Comparison of ENCODE assay signal across 21 cellular contexts in genomic region chr11:19779740-19780139, GRCh38.
DNase-seq lines count a peak whose midpoint lies in the region; ATAC-seq, FAIRE-seq and TF ChIP-seq lines count a peak whose summit lies in the region.
"Had no signal": no experiment of that assay in that cellular context is flagged by ENCODE, and none has a peak within 500 bp of the region (broad histone marks: within the 10 kb centered on the region; RNA-seq: fewer than 3 reads in every experiment).

No MANE protein-coding gene starts in this region.

- intact Hi-C loops in gastrocnemius medialis (cut with DNase I; ENCODE audit: low total_unique reads) = no loop called here
- intact Hi-C loops in posterior cingulate gyrus (cut with DNase I) = no loop called here

- H3K4me1 Mint-ChIP-seq in neural progenitor cell = peaks cover 54% of the 10 kb centered on the region

- H3K36me3 Mint-ChIP-seq in neural progenitor cell = peaks cover 4% of the 10 kb centered on the region
- H3K36me3 Mint-ChIP-seq: CD8-positive, alpha-beta T cell had no signal

- H2AK5ac ChIP-seq in H1 (ENCODE audit: low read depth, low read length) (no peak overlapping the region), mesenchymal stem cell (ENCODE audit: low read length, severe bottlenecking) (no peak overlapping the region)

- no peak overlapping the region for H3K56ac ChIP-seq in H1 (replicated peaks; ENCODE audit: insufficient read length, low read depth, low read length)

- CTCF ChIA-PET in H1 (lab: Charles Lee; ENCODE audit: partially characterized antibody) = interaction anchor here (1.1 to 4.4 kb wide), 14 partner anchors 9 to 226 kb away, joined by 3 to 25 read pairs (median 6); no protein-coding TSS in a partner anchor

- DNase-seq in DMS79 (lab: John Stamatoyannopoulos, UW) (peak; percentile 89), H1 (ENCODE audit: low read depth in 1 of 2, low spot score in 2 of 2) (no peak), neural progenitor cell (ENCODE audit: low spot score) (no peak), gastrocnemius medialis (no peak), mesenchymal stem cell (no peak), kidney glomerular epithelial cell (lab: John Stamatoyannopoulos, UW) (no peak), posterior cingulate gyrus (no peak)
- DNase-seq: CD8-positive, alpha-beta T cell; GDM1; IMR-90; Karpas-422; MG63; NCI-H1092; NCI-H146; NCI-H2081; NCI-H524; Peyer's patch had no signal

- no peak overlapping the region for H2BK5ac ChIP-seq in H1 (ENCODE audit: low read depth, low read length)
- no peak overlapping the region for H2BK5ac ChIP-seq in mesenchymal stem cell (ENCODE audit: low read depth, low read length, poor library complexity, severe bottlenecking)

- H3K4me3 ChIP-seq in HUES64 (ENCODE audit: low read length) (peak overlapping the region; percentile 92), H1 (ENCODE audit: extremely low read depth in 1 of 4, insufficient read depth in 2 of 4, low read depth in 3 of 4, low read length in 4 of 4) (peak overlapping the region in 3 of 4 experiments; percentile 84 to 93 (median 88); a peak in 4 of 8 replicates), neural progenitor cell (no peak overlapping the region), gastrocnemius medialis (no peak overlapping the region), mesenchymal stem cell (ENCODE audit: insufficient read depth in 1 of 2, low read depth in 1 of 2, low read length in 2 of 2) (no peak overlapping the region)
- H3K4me3 ChIP-seq: BLaER1, MG63, Peyer's patch had no signal

- peaks cover 11% of the 10 kb centered on the region for H3K79me1 ChIP-seq in H1 (ENCODE audit: low read depth, low read length)
- H3K79me1 ChIP-seq in mesenchymal stem cell (replicated peaks; ENCODE audit: low read length, poor library complexity, severe bottlenecking) = peaks cover 18% of the 10 kb centered on the region

- H3K9me3 ChIP-seq in HUES64 (ENCODE audit: insufficient read depth, low read depth, low read length) (no peaks in the 10 kb centered on the region), H1 (ENCODE audit: insufficient read depth in 2 of 2, low read depth in 1 of 2, low read length in 1 of 2) (no peaks in the 10 kb centered on the region), neural progenitor cell (ENCODE audit: low read depth) (no peaks in the 10 kb centered on the region), gastrocnemius medialis (peaks cover 0 to 3% (median 0%) of the 10 kb centered on the region in 3 donors), mesenchymal stem cell (ENCODE audit: control insufficient read depth, low read length) (no peaks in the 10 kb centered on the region)
- H3K9me3 ChIP-seq: MG63, Peyer's patch had no signal

- no peak overlapping the region for H3K4me3 Mint-ChIP-seq in neural progenitor cell
- H3K4me3 Mint-ChIP-seq: CD8-positive, alpha-beta T cell had no signal

- TF ChIP-seq POLR2A in H1 (IDR thresholded peaks at IDR 0.05; ENCODE audit: control extremely low read depth in 1 of 2, low read depth in 2 of 2, low read length in 2 of 2) (no peak), gastrocnemius medialis (IDR thresholded peaks at IDR 0.05) (no peak)

- H4K8ac ChIP-seq in H1 (ENCODE audit: extremely low read depth, insufficient read depth, low read length) (no peak overlapping the region), mesenchymal stem cell (ENCODE audit: low read length) (no peak overlapping the region)

- ATAC-seq in gastrocnemius medialis = no peak
- ATAC-seq: CD8-positive, alpha-beta T cell; Right ventricle myocardium inferior had no signal

- H3K9ac ChIP-seq in HUES64 (ENCODE audit: low read depth, low read length) (no peak overlapping the region), H1 (replicated peaks in 1 of 4; ENCODE audit: extremely low read depth in 1 of 4, low read depth in 3 of 4, low read length in 3 of 4) (0 out of 7 replicates have a peak overlapping the region, but pooled peaks of 1 of the 4 experiments have one; percentile 13), neural progenitor cell (no peak overlapping the region), mesenchymal stem cell (ENCODE audit: low read length) (no peak overlapping the region)
- H3K9ac ChIP-seq: BLaER1 had no signal

- H3K27ac ChIP-seq in HUES64 (ENCODE audit: low read depth, low read length) = no peak overlapping the region
- no peak overlapping the region for H3K27ac ChIP-seq in H1 (ENCODE audit: low read depth, low read length)
- no peak overlapping the region for H3K27ac ChIP-seq in neural progenitor cell
- H3K27ac ChIP-seq in gastrocnemius medialis = no peak overlapping the region
- H3K27ac ChIP-seq in mesenchymal stem cell (ENCODE audit: low read length, poor library complexity, severe bottlenecking) = no peak overlapping the region
- H3K27ac ChIP-seq: BLaER1, Peyer's patch had no signal

- H3K4me2 ChIP-seq in H1 (ENCODE audit: insufficient read depth in 1 of 2, low read depth in 2 of 2, low read length in 2 of 2) (peak overlapping the region; percentile 92 to 98; a peak in 3 of 4 replicates), neural progenitor cell (peak overlapping the region; percentile 90), mesenchymal stem cell (ENCODE audit: low read length, poor library complexity, severe bottlenecking) (no peak overlapping the region)
- H3K4me2 ChIP-seq: BLaER1 had no signal

- no peak overlapping the region for H2AFZ ChIP-seq in H1 (ENCODE audit: low read length)
- H2AFZ ChIP-seq in neural progenitor cell (replicated peaks) = no peak overlapping the region
- no peak overlapping the region for H2AFZ ChIP-seq in mesenchymal stem cell (ENCODE audit: low read depth, low read length)

- H2BK20ac ChIP-seq in H1 (ENCODE audit: low read length) = no peak overlapping the region

- H3K79me2 ChIP-seq in H1 (ENCODE audit: control insufficient read depth in 1 of 2, insufficient read depth in 2 of 2, low read length in 2 of 2) (peaks cover 3 to 70% of the 10 kb centered on the region in 2 experiments), neural progenitor cell (ENCODE audit: low read depth) (peaks cover 55% of the 10 kb centered on the region)

- H3K27ac Mint-ChIP-seq in neural progenitor cell = no peak overlapping the region
- H3K27ac Mint-ChIP-seq: CD8-positive, alpha-beta T cell had no signal

- H3K9me3 Mint-ChIP-seq in neural progenitor cell = peaks cover 9% of the 10 kb centered on the region

- no peak overlapping the region for H3K4ac ChIP-seq in H1 (replicated peaks; ENCODE audit: insufficient read length, low read depth, low read length)
- no peak overlapping the region for H3K4ac ChIP-seq in mesenchymal stem cell (ENCODE audit: low read depth in 1 of 2, low read length in 2 of 2)

- peaks cover 2 to 9% of the 10 kb centered on the region in 2 experiments for H4K20me1 ChIP-seq in H1 (replicated peaks in 1 of 2; ENCODE audit: control insufficient read depth in 1 of 2, insufficient read depth in 2 of 2, low read length in 2 of 2)
- H4K20me1 ChIP-seq in neural progenitor cell (ENCODE audit: low read depth) = peaks cover 37% of the 10 kb centered on the region

- H3K23ac ChIP-seq in H1 (ENCODE audit: insufficient read length) = no peak overlapping the region
- H3K23ac ChIP-seq in mesenchymal stem cell (ENCODE audit: low read length in 2 of 2) = no peak overlapping the region

- H3K4me1 ChIP-seq in HUES64 (ENCODE audit: insufficient read depth, low read length) (peaks cover 48% of the 10 kb centered on the region), H1 (replicated peaks in 1 of 4; ENCODE audit: control insufficient read depth in 3 of 4, insufficient read depth in 4 of 4, low read length in 3 of 4) (peaks cover 11 to 38% (median 29%) of the 10 kb centered on the region in 4 experiments), neural progenitor cell (peaks cover 47% of the 10 kb centered on the region), gastrocnemius medialis (peaks cover 0 to 4% of the 10 kb centered on the region in 2 donors), mesenchymal stem cell (ENCODE audit: control insufficient read depth, insufficient read depth, low read depth, low read length) (peaks cover 9% of the 10 kb centered on the region)

- 71% methylated on average over 1 of the region's 2 CpGs for WGBS in HUES64
- WGBS in H1 (ENCODE audit: extremely low coverage in 1 of 2, insufficient coverage in 1 of 2, insufficient read length in 1 of 2, insufficient replicate concordance in 2 of 2, low coverage in 1 of 2, low lambda C conversion rate in 2 of 2, missing lambda C conversion rate in 1 of 2), 2 experiments = 56% methylated on average over 2 of the region's 2 CpGs; no CpG with 5 or more reads in 1 of the 2 experiments
- WGBS in mesenchymal stem cell = no CpG with 5 or more reads among the region's 2 CpGs

- no peak for FAIRE-seq in H1 (lab: Jason Lieb, UNC)
- FAIRE-seq: GM12891 had no signal

- no peak overlapping the region for H4K91ac ChIP-seq in H1 (replicated peaks; ENCODE audit: insufficient read length, low read length)
- H4K91ac ChIP-seq in mesenchymal stem cell (ENCODE audit: low read length) = no peak overlapping the region

- H3K14ac ChIP-seq in H1 (ENCODE audit: insufficient read length) = no peak overlapping the region
- no peak overlapping the region for H3K14ac ChIP-seq in mesenchymal stem cell (ENCODE audit: low read length in 2 of 2)

- H3K27me3 Mint-ChIP-seq in neural progenitor cell (ENCODE audit: insufficient read depth, low read depth) = peaks cover 21% of the 10 kb centered on the region

- H3F3A ChIP-seq in neural progenitor cell (ENCODE audit: low read depth) = peaks cover 47% of the 10 kb centered on the region

- H2BK12ac ChIP-seq in H1 (ENCODE audit: low read depth, low read length) (no peak overlapping the region), mesenchymal stem cell (ENCODE audit: low read length in 2 of 2) (no peak overlapping the region)

- peaks cover 9% of the 10 kb centered on the region; the same call in 1 of the 2 replicates for H3K23me2 ChIP-seq in H1 (ENCODE audit: low read depth, low read length)

- in situ Hi-C loops in gastrocnemius medialis (cut with MboI; ENCODE audit: low sequenced_read_pairs in 4 of 4) = no loop called here

- H4K5ac ChIP-seq in H1 (ENCODE audit: insufficient read length, low read depth, low read length) = no peak overlapping the region

- no peak for TF ChIP-seq RAD21 in H1 (IDR thresholded peaks at IDR 0.05 in 1 of 2, conservative IDR thresholded peaks at IDR 0.05 in 1 of 2; ENCODE audit: low read depth in 2 of 2, low read length in 2 of 2)

- H3K18ac ChIP-seq in H1 (ENCODE audit: extremely low read depth, low read length) (no peak overlapping the region), mesenchymal stem cell (ENCODE audit: low read depth in 1 of 2, low read length in 2 of 2) (no peak overlapping the region)

- POLR2A ChIA-PET in H1 (lab: Charles Lee; ENCODE audit: partially characterized antibody) = interaction anchor here (1.0 to 5.5 kb wide), 4 partner anchors 8 to 66 kb away, joined by 3 to 21 read pairs (median 4); no protein-coding TSS in a partner anchor

- TF ChIP-seq CTCF in H1 (IDR thresholded peaks at IDR 0.05; ENCODE audit: control extremely low read depth in 1 of 3, insufficient read depth in 1 of 3, low read depth in 1 of 3, low read length in 3 of 3) (no peak), neural progenitor cell (IDR thresholded peaks at IDR 0.05) (no peak), gastrocnemius medialis (IDR thresholded peaks at IDR 0.05 in 4 of 5, conservative IDR thresholded peaks at IDR 0.05 in 1 of 5) (no peak)

- no peaks in the 10 kb centered on the region for H3K36me3 ChIP-seq in HUES64 (ENCODE audit: insufficient read depth, low read length)
- H3K36me3 ChIP-seq in H1 (ENCODE audit: control insufficient read depth in 2 of 4, insufficient read depth in 4 of 4, low read length in 3 of 4) = no peaks in the 10 kb centered on the region
- no peaks in the 10 kb centered on the region for H3K36me3 ChIP-seq in neural progenitor cell
- H3K36me3 ChIP-seq in gastrocnemius medialis = no peaks in the 10 kb centered on the region
- H3K36me3 ChIP-seq in mesenchymal stem cell (ENCODE audit: control insufficient read depth in 1 of 2, insufficient read depth in 2 of 2, low read depth in 1 of 2, low read length in 2 of 2) = peaks cover 0 to 7% of the 10 kb centered on the region in 2 experiments
- H3K36me3 ChIP-seq: BLaER1, Peyer's patch had no signal

- H2BK120ac ChIP-seq in H1 (replicated peaks; ENCODE audit: low read depth, low read length) (no peak overlapping the region), mesenchymal stem cell (ENCODE audit: low read depth, low read length) (no peak overlapping the region)

- H2BK15ac ChIP-seq in H1 (ENCODE audit: low read length) (no peak overlapping the region), mesenchymal stem cell (ENCODE audit: low read depth, poor library complexity, severe bottlenecking) (no peak overlapping the region)

- TF ChIP-seq EP300 in H1 (IDR thresholded peaks at IDR 0.05; ENCODE audit: borderline replicate concordance in 1 of 2, low read depth in 2 of 2, low read length in 2 of 2) = no peak

- H3K27me3 ChIP-seq in HUES64 (ENCODE audit: insufficient read depth, low read length) (no peaks in the 10 kb centered on the region), H1 (replicated peaks in 1 of 4; ENCODE audit: control insufficient read depth in 3 of 4, extremely low read depth in 1 of 4, insufficient read depth in 3 of 4, low read length in 3 of 4) (no peaks in the 10 kb centered on the region), neural progenitor cell (no peaks in the 10 kb centered on the region), gastrocnemius medialis (peaks cover 4 to 9% (median 8%) of the 10 kb centered on the region in 3 donors), mesenchymal stem cell (ENCODE audit: control insufficient read depth in 1 of 2, insufficient read depth in 1 of 2, low read length in 2 of 2) (no peaks in the 10 kb centered on the region)
- H3K27me3 ChIP-seq: MG63, Peyer's patch had no signal

Comparison
In these comparisons a context has a peak if more than half of its experiments do, and no peak if none do; other contexts are left out.
1. H3K4me3 ChIP-seq: peak in HUES64 (single experiment) and H1 (3 of 4); none in neural progenitor cell (single experiment), gastrocnemius medialis (0 of 4) and mesenchymal stem cell (0 of 2).